1 cellular context compared by ENCODE assay signal in the genomic region with DNA sequence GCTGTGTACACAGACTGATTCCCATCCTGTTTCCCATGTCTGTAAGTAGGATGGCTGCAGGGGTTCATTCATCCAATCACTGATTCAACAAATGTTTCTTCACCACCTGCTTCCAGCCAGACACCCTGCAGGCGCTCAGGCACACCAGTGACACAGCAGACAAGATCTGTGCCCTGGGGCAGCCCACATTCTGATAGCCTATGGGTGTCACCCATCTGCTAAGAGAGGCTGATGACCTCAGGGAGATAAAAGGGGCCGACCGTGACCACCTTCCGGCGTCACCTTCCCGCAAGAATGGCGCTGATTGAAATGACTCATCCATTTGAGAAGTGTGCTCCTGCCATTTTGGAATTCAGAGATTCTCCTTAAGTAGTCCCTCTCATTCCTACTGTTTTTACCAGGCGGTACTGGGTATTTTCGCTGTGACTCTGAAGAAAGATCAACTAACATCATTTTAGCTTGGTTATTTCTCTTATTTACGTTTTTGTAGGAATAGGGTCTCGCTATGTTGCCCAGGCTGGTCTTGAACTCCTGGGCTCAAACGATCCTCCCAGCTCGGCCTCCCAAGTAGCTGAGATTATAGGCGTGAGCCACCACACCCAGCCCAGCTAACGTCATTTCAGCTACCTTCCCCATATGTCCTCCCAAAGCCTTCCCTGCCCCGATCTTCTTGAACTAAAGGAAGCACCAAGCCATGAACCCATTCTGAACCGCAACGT.
TF ChIP-seq lines count a peak whose summit lies in the region.

No MANE protein-coding gene starts in this region.

TF ChIP-seq in K562, 482 proteins besides CTCF, POLR2A, EP300 and RAD21 (continued from another document and continues in another):
- TF ChIP-seq, protein P1, sequence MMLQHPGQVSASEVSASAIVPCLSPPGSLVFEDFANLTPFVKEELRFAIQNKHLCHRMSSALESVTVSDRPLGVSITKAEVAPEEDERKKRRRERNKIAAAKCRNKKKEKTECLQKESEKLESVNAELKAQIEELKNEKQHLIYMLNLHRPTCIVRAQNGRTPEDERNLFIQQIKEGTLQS (IDR thresholded peaks at IDR 0.05) = peak; percentile 94
- TF ChIP-seq, protein P1 (CRISPR knock-in tag; conservative IDR thresholded peaks at IDR 0.05) = peak; percentile 75; the same call in 1 of the 2 replicates
- TF ChIP-seq ATF1 (CRISPR knock-in tag; IDR thresholded peaks at IDR 0.05) (no peak), ATF1 (tag; IDR thresholded peaks at IDR 0.05) (peak; percentile 77), CTBP1 (IDR thresholded peaks at IDR 0.05; ENCODE audit: borderline replicate concordance) (peak; percentile 60; the same call in 1 of the 2 replicates), SOX6 (IDR thresholded peaks at IDR 0.05) (peak; percentile 83), ZNF696 (CRISPR knock-in tag; conservative IDR thresholded peaks at IDR 0.05) (no peak), ATF7 (IDR thresholded peaks at IDR 0.05) (peak; percentile 85), JUNB (CRISPR knock-in tag; conservative IDR thresholded peaks at IDR 0.05) (no peak; the same call in 1 of the 2 replicates), POLR2AphosphoS5 (IDR thresholded peaks at IDR 0.05; ENCODE audit: control insufficient read depth, insufficient read depth, low read depth, low read length) (peak; percentile 22; the same call in 1 of the 2 replicates), TEAD1 (CRISPR knock-in tag; IDR thresholded peaks at IDR 0.05) (peak; percentile 71; a peak in 3 of 4 replicates), CREM (IDR thresholded peaks at IDR 0.05; ENCODE audit: low read depth) (peak; percentile 84), TEAD4 (IDR thresholded peaks at IDR 0.05; ENCODE audit: low read length) (peak; percentile 60), TEAD4 (CRISPR knock-in tag; IDR thresholded peaks at IDR 0.05; ENCODE audit: borderline replicate concordance) (no peak), GABPA (tag; conservative IDR thresholded peaks at IDR 0.05; ENCODE audit: low read depth) (peak; percentile 52; the same call in 1 of the 2 replicates), MAFG (tag; conservative IDR thresholded peaks at IDR 0.05) (peak; percentile 26; the same call in 1 of the 2 replicates), LEF1 (IDR thresholded peaks at IDR 0.05) (0 out of 2 replicates have a peak, but pooled peaks have one; percentile 25), NCOA1 (IDR thresholded peaks at IDR 0.05; ENCODE audit: low read depth) (peak; percentile 24; the same call in 1 of the 2 replicates), BHLHE40 (IDR thresholded peaks at IDR 0.05; ENCODE audit: low read length) (peak; percentile 93), NR2F6 (CRISPR knock-in tag; IDR thresholded peaks at IDR 0.05) (no peak), SMARCA4 (IDR thresholded peaks at IDR 0.05) (peak; percentile 71; the same call in 1 of the 2 replicates), NFE2L1 (tag; IDR thresholded peaks at IDR 0.05; ENCODE audit: borderline replicate concordance, low read depth) (no peak), ZNF24 (IDR thresholded peaks at IDR 0.05) (no peak), TCF7 (IDR thresholded peaks at IDR 0.05; ENCODE audit: borderline replicate concordance) (peak; percentile 96), MYC (IDR thresholded peaks at IDR 0.05; ENCODE audit: low read depth, low read length) (peak; percentile 40; the same call in 1 of the 2 replicates), MYC (CRISPR knock-in tag; IDR thresholded peaks at IDR 0.05; ENCODE audit: borderline replicate concordance, low read depth) (no peak), RNF2 (IDR thresholded peaks at IDR 0.05) (0 out of 2 replicates have a peak, but pooled peaks have one; percentile 23), BACH1 (tag; IDR thresholded peaks at IDR 0.05) (peak; percentile 50; the same call in 1 of the 2 replicates), ZEB2 (IDR thresholded peaks at IDR 0.05) (0 out of 2 replicates have a peak, but pooled peaks have one; percentile 67), ETV1 (tag; conservative IDR thresholded peaks at IDR 0.05; ENCODE audit: low read depth) (peak; percentile 90), ZBTB17 (CRISPR knock-in tag; IDR thresholded peaks at IDR 0.05) (no peak), SMARCE1 (IDR thresholded peaks at IDR 0.05) (0 out of 2 replicates have a peak, but pooled peaks have one; percentile 54), ZNF707 (CRISPR knock-in tag; conservative IDR thresholded peaks at IDR 0.05) (no peak), NR2C1 (IDR thresholded peaks at IDR 0.05) (peak; percentile 20; the same call in 1 of the 2 replicates), NR2C1 (tag; IDR thresholded peaks at IDR 0.05) (peak; percentile 73)
- TF ChIP-seq, protein P2, sequence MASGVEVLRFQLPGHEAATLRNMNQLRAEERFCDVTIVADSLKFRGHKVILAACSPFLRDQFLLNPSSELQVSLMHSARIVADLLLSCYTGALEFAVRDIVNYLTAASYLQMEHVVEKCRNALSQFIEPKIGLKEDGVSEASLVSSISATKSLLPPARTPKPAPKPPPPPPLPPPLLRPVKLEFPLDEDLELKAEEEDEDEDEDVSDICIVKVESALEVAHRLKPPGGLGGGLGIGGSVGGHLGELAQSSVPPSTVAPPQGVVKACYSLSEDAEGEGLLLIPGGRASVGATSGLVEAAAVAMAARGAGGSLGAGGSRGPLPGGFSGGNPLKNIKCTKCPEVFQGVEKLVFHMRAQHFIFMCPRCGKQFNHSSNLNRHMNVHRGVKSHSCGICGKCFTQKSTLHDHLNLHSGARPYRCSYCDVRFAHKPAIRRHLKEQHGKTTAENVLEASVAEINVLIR (CRISPR knock-in tag; IDR thresholded peaks at IDR 0.05) = peak; percentile 51; the same call in 1 of the 2 replicates
- TF ChIP-seq, protein P3, sequence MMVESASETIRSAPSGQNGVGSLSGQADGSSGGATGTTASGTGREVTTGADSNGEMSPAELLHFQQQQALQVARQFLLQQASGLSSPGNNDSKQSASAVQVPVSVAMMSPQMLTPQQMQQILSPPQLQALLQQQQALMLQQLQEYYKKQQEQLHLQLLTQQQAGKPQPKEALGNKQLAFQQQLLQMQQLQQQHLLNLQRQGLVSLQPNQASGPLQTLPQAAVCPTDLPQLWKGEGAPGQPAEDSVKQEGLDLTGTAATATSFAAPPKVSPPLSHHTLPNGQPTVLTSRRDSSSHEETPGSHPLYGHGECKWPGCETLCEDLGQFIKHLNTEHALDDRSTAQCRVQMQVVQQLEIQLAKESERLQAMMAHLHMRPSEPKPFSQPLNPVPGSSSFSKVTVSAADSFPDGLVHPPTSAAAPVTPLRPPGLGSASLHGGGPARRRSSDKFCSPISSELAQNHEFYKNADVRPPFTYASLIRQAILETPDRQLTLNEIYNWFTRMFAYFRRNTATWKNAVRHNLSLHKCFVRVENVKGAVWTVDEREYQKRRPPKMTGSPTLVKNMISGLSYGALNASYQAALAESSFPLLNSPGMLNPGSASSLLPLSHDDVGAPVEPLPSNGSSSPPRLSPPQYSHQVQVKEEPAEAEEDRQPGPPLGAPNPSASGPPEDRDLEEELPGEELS (CRISPR knock-in tag; IDR thresholded peaks at IDR 0.05; ENCODE audit: borderline replicate concordance) = no peak
- TF ChIP-seq, protein P4, sequence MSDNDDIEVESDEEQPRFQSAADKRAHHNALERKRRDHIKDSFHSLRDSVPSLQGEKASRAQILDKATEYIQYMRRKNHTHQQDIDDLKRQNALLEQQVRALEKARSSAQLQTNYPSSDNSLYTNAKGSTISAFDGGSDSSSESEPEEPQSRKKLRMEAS (CRISPR knock-in tag; IDR thresholded peaks at IDR 0.05) = 0 out of 2 replicates have a peak, but pooled peaks have one; percentile 28
- TF ChIP-seq, protein P5, sequence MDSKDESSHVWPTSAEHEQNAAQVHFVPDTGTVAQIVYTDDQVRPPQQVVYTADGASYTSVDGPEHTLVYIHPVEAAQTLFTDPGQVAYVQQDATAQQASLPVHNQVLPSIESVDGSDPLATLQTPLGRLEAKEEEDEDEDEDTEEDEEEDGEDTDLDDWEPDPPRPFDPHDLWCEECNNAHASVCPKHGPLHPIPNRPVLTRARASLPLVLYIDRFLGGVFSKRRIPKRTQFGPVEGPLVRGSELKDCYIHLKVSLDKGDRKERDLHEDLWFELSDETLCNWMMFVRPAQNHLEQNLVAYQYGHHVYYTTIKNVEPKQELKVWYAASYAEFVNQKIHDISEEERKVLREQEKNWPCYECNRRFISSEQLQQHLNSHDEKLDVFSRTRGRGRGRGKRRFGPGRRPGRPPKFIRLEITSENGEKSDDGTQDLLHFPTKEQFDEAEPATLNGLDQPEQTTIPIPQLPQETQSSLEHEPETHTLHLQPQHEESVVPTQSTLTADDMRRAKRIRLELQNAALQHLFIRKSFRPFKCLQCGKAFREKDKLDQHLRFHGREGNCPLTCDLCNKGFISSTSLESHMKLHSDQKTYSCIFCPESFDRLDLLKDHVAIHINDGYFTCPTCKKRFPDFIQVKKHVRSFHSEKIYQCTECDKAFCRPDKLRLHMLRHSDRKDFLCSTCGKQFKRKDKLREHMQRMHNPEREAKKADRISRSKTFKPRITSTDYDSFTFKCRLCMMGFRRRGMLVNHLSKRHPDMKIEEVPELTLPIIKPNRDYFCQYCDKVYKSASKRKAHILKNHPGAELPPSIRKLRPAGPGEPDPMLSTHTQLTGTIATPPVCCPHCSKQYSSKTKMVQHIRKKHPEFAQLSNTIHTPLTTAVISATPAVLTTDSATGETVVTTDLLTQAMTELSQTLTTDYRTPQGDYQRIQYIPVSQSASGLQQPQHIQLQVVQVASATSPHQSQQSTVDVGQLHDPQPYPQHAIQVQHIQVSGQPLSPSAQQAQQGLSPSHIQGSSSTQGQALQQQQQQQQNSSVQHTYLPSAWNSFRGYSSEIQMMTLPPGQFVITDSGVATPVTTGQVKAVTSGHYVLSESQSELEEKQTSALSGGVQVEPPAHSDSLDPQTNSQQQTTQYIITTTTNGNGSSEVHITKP (IDR thresholded peaks at IDR 0.05; ENCODE audit: partially characterized antibody) = peak; percentile 12
- TF ChIP-seq, protein P6, sequence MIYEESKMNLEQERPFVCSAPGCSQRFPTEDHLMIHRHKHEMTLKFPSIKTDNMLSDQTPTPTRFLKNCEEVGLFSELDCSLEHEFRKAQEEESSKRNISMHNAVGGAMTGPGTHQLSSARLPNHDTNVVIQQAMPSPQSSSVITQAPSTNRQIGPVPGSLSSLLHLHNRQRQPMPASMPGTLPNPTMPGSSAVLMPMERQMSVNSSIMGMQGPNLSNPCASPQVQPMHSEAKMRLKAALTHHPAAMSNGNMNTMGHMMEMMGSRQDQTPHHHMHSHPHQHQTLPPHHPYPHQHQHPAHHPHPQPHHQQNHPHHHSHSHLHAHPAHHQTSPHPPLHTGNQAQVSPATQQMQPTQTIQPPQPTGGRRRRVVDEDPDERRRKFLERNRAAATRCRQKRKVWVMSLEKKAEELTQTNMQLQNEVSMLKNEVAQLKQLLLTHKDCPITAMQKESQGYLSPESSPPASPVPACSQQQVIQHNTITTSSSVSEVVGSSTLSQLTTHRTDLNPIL (CRISPR knock-in tag; IDR thresholded peaks at IDR 0.05) = no peak
- TF ChIP-seq, protein P7, sequence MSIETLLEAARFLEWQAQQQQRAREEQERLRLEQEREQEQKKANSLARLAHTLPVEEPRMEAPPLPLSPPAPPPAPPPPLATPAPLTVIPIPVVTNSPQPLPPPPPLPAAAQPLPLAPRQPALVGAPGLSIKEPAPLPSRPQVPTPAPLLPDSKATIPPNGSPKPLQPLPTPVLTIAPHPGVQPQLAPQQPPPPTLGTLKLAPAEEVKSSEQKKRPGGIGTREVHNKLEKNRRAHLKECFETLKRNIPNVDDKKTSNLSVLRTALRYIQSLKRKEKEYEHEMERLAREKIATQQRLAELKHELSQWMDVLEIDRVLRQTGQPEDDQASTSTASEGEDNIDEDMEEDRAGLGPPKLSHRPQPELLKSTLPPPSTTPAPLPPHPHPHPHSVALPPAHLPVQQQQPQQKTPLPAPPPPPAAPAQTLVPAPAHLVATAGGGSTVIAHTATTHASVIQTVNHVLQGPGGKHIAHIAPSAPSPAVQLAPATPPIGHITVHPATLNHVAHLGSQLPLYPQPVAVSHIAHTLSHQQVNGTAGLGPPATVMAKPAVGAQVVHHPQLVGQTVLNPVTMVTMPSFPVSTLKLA (conservative IDR thresholded peaks at IDR 0.05) = 0 out of 4 replicates have a peak, but pooled peaks of 1 of the 2 experiments have one; percentile 22
- TF ChIP-seq, protein P8, sequence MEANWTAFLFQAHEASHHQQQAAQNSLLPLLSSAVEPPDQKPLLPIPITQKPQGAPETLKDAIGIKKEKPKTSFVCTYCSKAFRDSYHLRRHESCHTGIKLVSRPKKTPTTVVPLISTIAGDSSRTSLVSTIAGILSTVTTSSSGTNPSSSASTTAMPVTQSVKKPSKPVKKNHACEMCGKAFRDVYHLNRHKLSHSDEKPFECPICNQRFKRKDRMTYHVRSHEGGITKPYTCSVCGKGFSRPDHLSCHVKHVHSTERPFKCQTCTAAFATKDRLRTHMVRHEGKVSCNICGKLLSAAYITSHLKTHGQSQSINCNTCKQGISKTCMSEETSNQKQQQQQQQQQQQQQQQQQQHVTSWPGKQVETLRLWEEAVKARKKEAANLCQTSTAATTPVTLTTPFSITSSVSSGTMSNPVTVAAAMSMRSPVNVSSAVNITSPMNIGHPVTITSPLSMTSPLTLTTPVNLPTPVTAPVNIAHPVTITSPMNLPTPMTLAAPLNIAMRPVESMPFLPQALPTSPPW (CRISPR knock-in tag; IDR thresholded peaks at IDR 0.05) = peak; percentile 29; the same call in 1 of the 2 replicates
- TF ChIP-seq, protein P9, sequence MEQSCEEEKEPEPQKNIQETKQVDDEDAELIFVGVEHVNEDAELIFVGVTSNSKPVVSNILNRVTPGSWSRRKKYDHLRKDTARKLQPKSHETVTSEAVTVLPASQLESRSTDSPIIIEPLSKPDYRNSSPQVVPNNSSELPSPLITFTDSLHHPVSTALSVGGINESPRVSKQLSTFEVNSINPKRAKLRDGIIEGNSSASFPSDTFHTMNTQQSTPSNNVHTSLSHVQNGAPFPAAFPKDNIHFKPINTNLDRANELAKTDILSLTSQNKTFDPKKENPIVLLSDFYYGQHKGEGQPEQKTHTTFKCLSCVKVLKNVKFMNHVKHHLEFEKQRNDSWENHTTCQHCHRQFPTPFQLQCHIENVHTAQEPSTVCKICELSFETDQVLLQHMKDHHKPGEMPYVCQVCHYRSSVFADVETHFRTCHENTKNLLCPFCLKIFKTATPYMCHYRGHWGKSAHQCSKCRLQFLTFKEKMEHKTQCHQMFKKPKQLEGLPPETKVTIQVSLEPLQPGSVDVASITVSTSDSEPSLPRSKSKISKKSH (CRISPR knock-in tag; IDR thresholded peaks at IDR 0.05) = no peak
- TF ChIP-seq, protein P10, sequence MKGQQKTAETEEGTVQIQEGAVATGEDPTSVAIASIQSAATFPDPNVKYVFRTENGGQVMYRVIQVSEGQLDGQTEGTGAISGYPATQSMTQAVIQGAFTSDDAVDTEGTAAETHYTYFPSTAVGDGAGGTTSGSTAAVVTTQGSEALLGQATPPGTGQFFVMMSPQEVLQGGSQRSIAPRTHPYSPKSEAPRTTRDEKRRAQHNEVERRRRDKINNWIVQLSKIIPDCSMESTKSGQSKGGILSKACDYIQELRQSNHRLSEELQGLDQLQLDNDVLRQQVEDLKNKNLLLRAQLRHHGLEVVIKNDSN (CRISPR knock-in tag; IDR thresholded peaks at IDR 0.05) = 0 out of 2 replicates have a peak, but pooled peaks have one; percentile 22
- TF ChIP-seq, protein P11, sequence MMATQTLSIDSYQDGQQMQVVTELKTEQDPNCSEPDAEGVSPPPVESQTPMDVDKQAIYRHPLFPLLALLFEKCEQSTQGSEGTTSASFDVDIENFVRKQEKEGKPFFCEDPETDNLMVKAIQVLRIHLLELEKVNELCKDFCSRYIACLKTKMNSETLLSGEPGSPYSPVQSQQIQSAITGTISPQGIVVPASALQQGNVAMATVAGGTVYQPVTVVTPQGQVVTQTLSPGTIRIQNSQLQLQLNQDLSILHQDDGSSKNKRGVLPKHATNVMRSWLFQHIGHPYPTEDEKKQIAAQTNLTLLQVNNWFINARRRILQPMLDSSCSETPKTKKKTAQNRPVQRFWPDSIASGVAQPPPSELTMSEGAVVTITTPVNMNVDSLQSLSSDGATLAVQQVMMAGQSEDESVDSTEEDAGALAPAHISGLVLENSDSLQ (IDR thresholded peaks at IDR 0.05) = 0 out of 2 replicates have a peak, but pooled peaks have one; percentile 31
